Comparison of ENCODE assay signal across 1 cellular context in the genomic region with DNA sequence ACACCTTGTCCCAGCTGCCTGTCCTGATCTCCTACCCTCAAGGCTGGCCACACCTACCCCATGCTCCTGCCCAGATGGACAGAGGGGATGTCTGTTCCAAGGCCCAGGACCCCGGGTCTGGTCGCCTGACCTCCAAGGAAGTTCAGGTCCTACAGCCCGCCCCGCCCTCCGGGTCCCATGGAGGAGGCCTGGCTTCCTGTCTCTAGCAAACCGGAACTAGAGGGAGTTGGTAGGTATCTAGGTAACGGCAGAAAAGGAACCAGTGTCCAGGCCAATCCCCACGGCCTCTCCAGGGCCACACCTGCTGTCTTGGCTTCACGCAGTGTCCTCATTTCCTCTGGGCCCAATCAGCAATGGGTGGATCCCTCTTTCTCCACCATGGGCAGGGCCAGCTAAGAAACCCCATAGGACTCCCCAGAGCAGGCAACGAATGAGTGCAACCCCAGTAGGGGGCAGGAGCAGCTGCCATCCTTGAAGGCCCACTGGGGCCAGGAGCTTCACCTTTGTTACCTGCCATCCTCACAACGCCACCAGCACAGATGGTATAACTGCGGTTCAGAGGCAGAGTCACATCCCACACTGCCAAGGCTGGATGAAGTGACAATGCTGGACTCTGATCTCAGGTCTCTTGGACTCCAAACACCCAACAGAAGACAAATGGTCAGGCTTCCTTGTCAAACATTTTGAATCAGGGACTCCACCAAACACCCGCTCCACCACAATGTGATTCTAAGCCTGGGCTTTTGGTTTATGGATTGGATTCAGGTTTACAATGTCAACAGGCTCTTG.
A peak's percentile ranks its signal among the peaks of the same experiment; 100 is the strongest.
TF ChIP-seq lines count a peak whose summit lies in the region.

No MANE protein-coding gene starts in this region.

TF ChIP-seq in K562, 482 proteins besides CTCF, POLR2A, EP300 and RAD21 (continued from another document and continues in another):
- TF ChIP-seq, protein P1, sequence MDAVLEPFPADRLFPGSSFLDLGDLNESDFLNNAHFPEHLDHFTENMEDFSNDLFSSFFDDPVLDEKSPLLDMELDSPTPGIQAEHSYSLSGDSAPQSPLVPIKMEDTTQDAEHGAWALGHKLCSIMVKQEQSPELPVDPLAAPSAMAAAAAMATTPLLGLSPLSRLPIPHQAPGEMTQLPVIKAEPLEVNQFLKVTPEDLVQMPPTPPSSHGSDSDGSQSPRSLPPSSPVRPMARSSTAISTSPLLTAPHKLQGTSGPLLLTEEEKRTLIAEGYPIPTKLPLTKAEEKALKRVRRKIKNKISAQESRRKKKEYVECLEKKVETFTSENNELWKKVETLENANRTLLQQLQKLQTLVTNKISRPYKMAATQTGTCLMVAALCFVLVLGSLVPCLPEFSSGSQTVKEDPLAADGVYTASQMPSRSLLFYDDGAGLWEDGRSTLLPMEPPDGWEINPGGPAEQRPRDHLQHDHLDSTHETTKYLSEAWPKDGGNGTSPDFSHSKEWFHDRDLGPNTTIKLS (IDR thresholded peaks at IDR 0.05; ENCODE audit: borderline replicate concordance, low read depth): no peak
- TF ChIP-seq MCM5 (IDR thresholded peaks at IDR 0.05; ENCODE audit: low read depth): no peak
- TF ChIP-seq, protein P2, sequence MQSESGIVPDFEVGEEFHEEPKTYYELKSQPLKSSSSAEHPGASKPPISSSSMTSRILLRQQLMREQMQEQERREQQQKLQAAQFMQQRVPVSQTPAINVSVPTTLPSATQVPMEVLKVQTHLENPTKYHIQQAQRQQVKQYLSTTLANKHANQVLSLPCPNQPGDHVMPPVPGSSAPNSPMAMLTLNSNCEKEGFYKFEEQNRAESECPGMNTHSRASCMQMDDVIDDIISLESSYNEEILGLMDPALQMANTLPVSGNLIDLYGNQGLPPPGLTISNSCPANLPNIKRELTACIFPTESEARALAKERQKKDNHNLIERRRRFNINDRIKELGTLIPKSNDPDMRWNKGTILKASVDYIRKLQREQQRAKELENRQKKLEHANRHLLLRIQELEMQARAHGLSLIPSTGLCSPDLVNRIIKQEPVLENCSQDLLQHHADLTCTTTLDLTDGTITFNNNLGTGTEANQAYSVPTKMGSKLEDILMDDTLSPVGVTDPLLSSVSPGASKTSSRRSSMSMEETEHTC (IDR thresholded peaks at IDR 0.05): no peak
- no peak for TF ChIP-seq ELK3 (CRISPR knock-in tag; IDR thresholded peaks at IDR 0.05)
- TF ChIP-seq, protein P3, sequence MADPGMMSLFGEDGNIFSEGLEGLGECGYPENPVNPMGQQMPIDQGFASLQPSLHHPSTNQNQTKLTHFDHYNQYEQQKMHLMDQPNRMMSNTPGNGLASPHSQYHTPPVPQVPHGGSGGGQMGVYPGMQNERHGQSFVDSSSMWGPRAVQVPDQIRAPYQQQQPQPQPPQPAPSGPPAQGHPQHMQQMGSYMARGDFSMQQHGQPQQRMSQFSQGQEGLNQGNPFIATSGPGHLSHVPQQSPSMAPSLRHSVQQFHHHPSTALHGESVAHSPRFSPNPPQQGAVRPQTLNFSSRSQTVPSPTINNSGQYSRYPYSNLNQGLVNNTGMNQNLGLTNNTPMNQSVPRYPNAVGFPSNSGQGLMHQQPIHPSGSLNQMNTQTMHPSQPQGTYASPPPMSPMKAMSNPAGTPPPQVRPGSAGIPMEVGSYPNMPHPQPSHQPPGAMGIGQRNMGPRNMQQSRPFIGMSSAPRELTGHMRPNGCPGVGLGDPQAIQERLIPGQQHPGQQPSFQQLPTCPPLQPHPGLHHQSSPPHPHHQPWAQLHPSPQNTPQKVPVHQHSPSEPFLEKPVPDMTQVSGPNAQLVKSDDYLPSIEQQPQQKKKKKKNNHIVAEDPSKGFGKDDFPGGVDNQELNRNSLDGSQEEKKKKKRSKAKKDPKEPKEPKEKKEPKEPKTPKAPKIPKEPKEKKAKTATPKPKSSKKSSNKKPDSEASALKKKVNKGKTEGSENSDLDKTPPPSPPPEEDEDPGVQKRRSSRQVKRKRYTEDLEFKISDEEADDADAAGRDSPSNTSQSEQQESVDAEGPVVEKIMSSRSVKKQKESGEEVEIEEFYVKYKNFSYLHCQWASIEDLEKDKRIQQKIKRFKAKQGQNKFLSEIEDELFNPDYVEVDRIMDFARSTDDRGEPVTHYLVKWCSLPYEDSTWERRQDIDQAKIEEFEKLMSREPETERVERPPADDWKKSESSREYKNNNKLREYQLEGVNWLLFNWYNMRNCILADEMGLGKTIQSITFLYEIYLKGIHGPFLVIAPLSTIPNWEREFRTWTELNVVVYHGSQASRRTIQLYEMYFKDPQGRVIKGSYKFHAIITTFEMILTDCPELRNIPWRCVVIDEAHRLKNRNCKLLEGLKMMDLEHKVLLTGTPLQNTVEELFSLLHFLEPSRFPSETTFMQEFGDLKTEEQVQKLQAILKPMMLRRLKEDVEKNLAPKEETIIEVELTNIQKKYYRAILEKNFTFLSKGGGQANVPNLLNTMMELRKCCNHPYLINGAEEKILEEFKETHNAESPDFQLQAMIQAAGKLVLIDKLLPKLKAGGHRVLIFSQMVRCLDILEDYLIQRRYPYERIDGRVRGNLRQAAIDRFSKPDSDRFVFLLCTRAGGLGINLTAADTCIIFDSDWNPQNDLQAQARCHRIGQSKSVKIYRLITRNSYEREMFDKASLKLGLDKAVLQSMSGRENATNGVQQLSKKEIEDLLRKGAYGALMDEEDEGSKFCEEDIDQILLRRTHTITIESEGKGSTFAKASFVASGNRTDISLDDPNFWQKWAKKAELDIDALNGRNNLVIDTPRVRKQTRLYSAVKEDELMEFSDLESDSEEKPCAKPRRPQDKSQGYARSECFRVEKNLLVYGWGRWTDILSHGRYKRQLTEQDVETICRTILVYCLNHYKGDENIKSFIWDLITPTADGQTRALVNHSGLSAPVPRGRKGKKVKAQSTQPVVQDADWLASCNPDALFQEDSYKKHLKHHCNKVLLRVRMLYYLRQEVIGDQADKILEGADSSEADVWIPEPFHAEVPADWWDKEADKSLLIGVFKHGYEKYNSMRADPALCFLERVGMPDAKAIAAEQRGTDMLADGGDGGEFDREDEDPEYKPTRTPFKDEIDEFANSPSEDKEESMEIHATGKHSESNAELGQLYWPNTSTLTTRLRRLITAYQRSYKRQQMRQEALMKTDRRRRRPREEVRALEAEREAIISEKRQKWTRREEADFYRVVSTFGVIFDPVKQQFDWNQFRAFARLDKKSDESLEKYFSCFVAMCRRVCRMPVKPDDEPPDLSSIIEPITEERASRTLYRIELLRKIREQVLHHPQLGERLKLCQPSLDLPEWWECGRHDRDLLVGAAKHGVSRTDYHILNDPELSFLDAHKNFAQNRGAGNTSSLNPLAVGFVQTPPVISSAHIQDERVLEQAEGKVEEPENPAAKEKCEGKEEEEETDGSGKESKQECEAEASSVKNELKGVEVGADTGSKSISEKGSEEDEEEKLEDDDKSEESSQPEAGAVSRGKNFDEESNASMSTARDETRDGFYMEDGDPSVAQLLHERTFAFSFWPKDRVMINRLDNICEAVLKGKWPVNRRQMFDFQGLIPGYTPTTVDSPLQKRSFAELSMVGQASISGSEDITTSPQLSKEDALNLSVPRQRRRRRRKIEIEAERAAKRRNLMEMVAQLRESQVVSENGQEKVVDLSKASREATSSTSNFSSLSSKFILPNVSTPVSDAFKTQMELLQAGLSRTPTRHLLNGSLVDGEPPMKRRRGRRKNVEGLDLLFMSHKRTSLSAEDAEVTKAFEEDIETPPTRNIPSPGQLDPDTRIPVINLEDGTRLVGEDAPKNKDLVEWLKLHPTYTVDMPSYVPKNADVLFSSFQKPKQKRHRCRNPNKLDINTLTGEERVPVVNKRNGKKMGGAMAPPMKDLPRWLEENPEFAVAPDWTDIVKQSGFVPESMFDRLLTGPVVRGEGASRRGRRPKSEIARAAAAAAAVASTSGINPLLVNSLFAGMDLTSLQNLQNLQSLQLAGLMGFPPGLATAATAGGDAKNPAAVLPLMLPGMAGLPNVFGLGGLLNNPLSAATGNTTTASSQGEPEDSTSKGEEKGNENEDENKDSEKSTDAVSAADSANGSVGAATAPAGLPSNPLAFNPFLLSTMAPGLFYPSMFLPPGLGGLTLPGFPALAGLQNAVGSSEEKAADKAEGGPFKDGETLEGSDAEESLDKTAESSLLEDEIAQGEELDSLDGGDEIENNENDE (IDR thresholded peaks at IDR 0.05; ENCODE audit: low read depth, low read length): no peak
- peak; percentile 58; the same call in 1 of the 2 replicates for TF ChIP-seq ETV5 (CRISPR knock-in tag; IDR thresholded peaks at IDR 0.05; ENCODE audit: low read depth)
- TF ChIP-seq, protein P4, sequence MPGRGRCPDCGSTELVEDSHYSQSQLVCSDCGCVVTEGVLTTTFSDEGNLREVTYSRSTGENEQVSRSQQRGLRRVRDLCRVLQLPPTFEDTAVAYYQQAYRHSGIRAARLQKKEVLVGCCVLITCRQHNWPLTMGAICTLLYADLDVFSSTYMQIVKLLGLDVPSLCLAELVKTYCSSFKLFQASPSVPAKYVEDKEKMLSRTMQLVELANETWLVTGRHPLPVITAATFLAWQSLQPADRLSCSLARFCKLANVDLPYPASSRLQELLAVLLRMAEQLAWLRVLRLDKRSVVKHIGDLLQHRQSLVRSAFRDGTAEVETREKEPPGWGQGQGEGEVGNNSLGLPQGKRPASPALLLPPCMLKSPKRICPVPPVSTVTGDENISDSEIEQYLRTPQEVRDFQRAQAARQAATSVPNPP (IDR thresholded peaks at IDR 0.05; ENCODE audit: borderline replicate concordance, insufficient read depth, insufficient read length): no peak
- no peak for TF ChIP-seq TEAD2 (tag; IDR thresholded peaks at IDR 0.05)
- TF ChIP-seq, protein P5, sequence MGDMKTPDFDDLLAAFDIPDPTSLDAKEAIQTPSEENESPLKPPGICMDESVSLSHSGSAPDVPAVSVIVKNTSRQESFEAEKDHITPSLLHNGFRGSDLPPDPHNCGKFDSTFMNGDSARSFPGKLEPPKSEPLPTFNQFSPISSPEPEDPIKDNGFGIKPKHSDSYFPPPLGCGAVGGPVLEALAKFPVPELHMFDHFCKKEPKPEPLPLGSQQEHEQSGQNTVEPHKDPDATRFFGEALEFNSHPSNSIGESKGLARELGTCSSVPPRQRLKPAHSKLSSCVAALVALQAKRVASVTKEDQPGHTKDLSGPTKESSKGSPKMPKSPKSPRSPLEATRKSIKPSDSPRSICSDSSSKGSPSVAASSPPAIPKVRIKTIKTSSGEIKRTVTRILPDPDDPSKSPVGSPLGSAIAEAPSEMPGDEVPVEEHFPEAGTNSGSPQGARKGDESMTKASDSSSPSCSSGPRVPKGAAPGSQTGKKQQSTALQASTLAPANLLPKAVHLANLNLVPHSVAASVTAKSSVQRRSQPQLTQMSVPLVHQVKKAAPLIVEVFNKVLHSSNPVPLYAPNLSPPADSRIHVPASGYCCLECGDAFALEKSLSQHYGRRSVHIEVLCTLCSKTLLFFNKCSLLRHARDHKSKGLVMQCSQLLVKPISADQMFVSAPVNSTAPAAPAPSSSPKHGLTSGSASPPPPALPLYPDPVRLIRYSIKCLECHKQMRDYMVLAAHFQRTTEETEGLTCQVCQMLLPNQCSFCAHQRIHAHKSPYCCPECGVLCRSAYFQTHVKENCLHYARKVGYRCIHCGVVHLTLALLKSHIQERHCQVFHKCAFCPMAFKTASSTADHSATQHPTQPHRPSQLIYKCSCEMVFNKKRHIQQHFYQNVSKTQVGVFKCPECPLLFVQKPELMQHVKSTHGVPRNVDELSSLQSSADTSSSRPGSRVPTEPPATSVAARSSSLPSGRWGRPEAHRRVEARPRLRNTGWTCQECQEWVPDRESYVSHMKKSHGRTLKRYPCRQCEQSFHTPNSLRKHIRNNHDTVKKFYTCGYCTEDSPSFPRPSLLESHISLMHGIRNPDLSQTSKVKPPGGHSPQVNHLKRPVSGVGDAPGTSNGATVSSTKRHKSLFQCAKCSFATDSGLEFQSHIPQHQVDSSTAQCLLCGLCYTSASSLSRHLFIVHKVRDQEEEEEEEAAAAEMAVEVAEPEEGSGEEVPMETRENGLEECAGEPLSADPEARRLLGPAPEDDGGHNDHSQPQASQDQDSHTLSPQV (IDR thresholded peaks at IDR 0.05): peak; percentile 49; the same call in 1 of the 2 replicates
- peak; percentile 51; the same call in 1 of the 2 replicates for TF ChIP-seq TFAP4 (CRISPR knock-in tag; IDR thresholded peaks at IDR 0.05; ENCODE audit: borderline replicate concordance)
- TF ChIP-seq GTF2F1 (IDR thresholded peaks at IDR 0.05; ENCODE audit: low read depth, low read length): no peak
- TF ChIP-seq CHD2 (IDR thresholded peaks at IDR 0.05; ENCODE audit: low read depth, low read length): no peak
- TF ChIP-seq SP1 (CRISPR knock-in tag; IDR thresholded peaks at IDR 0.05): peak; percentile 56; the same call in 1 of the 2 replicates
- TF ChIP-seq GTF2E2 (tag; IDR thresholded peaks at IDR 0.05): no peak
- TF ChIP-seq, protein P6, sequence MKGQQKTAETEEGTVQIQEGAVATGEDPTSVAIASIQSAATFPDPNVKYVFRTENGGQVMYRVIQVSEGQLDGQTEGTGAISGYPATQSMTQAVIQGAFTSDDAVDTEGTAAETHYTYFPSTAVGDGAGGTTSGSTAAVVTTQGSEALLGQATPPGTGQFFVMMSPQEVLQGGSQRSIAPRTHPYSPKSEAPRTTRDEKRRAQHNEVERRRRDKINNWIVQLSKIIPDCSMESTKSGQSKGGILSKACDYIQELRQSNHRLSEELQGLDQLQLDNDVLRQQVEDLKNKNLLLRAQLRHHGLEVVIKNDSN (CRISPR knock-in tag; IDR thresholded peaks at IDR 0.05): no peak
- no peak for TF ChIP-seq XRCC4 (IDR thresholded peaks at IDR 0.05; ENCODE audit: extremely low read depth, insufficient read depth, insufficient read length)
- TF ChIP-seq EZH2 (IDR thresholded peaks at IDR 0.05; ENCODE audit: borderline replicate concordance, low read depth, low read length): no peak
- peak; percentile 4 for TF ChIP-seq NFYB (IDR thresholded peaks at IDR 0.05; ENCODE audit: extremely low read depth, insufficient read length)
- no peak for TF ChIP-seq ZNF444 (CRISPR knock-in tag; IDR thresholded peaks at IDR 0.05)
- TF ChIP-seq UBTF (IDR thresholded peaks at IDR 0.05; ENCODE audit: borderline replicate concordance in 1 of 2, low read depth in 2 of 2, low read length in 2 of 2): no peak
